19 cellular contexts compared by ENCODE assay signal in the genomic region with DNA sequence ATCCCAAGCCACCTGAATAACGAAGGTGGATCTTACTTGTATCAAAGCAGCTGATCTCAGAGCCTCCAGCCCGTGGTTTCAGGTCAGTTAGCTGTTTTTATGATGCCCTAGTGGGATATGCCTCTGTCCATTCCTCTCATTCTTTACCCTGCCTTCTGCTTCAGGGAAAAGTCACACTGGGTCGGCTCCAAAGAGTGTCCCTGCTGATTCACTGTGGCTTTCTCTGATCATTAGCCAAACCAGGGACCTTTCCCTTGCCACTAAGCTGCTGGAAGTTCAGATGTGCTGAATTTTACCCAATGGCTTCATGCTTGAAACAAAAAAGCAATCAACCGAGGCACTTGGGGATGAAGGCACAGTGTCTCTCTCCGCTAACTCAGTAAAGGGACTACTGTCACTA.
DNase-seq lines count a peak whose midpoint lies in the region; ATAC-seq, FAIRE-seq and TF ChIP-seq lines count a peak whose summit lies in the region.
"Had no signal": no experiment of that assay in that cellular context is flagged by ENCODE, and none has a peak within 500 bp of the region (broad histone marks: within the 10 kb centered on the region; RNA-seq: fewer than 3 reads in every experiment).

No MANE protein-coding gene starts in this region.

- no peak for ATAC-seq in HG03135 (IDR thresholded peaks at IDR 0.05; ENCODE audit: unreplicated experiment)
- ATAC-seq: GM23338, HCT116, PC-3 had no signal

- in situ Hi-C loops in Caki2 (cut with HindIII; ENCODE audit: low pct_unique_long_range_greater_than_20kb, low sequenced_read_pairs), result no loop called here

- no peaks in the 10 kb centered on the region for H3K9me3 ChIP-seq in WERI-Rb-1 (ENCODE audit: severe bottlenecking)
- H3K9me3 ChIP-seq: SJCRH30 had no signal

- no peaks in the 10 kb centered on the region for H3K36me3 ChIP-seq in bronchial epithelial cell (ENCODE audit: control insufficient read depth, insufficient read depth, low read length)
- H3K36me3 ChIP-seq in WERI-Rb-1, result no peaks in the 10 kb centered on the region
- H3K36me3 ChIP-seq: SJCRH30 had no signal

- H3K27ac ChIP-seq in WERI-Rb-1, result no peak overlapping the region
- H3K27ac ChIP-seq: SJCRH30 had no signal

- peak; percentile 41 for DNase-seq in Caki2 (ENCODE audit: low read depth)
- peak; percentile 77 for DNase-seq in M059J (ENCODE audit: low read depth)
- no peak for DNase-seq in bronchial epithelial cell (ENCODE audit: low read depth)
- peak; percentile 81 for DNase-seq in renal cortical epithelial cell (ENCODE audit: low read depth)
- DNase-seq in NCI-H446 (lab: John Stamatoyannopoulos, UW), result no peak
- DNase-seq in WERI-Rb-1, result no peak
- DNase-seq: Calu3; CD4-positive, alpha-beta memory T cell; NCI-H1105 treated with DMSO at 0.1 percent for 48 hours; NCI-H1694; NCI-H2107; NCI-H524; PC-3; SJCRH30 had no signal

- H3K4me3 ChIP-seq in bronchial epithelial cell (ENCODE audit: low read depth, low read length) (no peak overlapping the region), WERI-Rb-1 (ENCODE audit: low read depth, low read length) (no peak overlapping the region)
- H3K4me3 ChIP-seq: GM23338, SJCRH30 had no signal

- TF ChIP-seq CTCF in bronchial epithelial cell (IDR thresholded peaks at IDR 0.05; ENCODE audit: insufficient read depth, low read length, severe bottlenecking) (no peak), WERI-Rb-1 (IDR thresholded peaks at IDR 0.05; ENCODE audit: low read depth, low read length) (no peak)

- peak; percentile 7 for FAIRE-seq in bronchial epithelial cell (lab: Jason Lieb, UNC)
- FAIRE-seq: GM12891, GM19239 had no signal

- H3K27me3 ChIP-seq in bronchial epithelial cell (ENCODE audit: control insufficient read depth, insufficient read depth, low read length) (no peaks in the 10 kb centered on the region), WERI-Rb-1 (ENCODE audit: insufficient read depth, low read depth, severe bottlenecking) (no peaks in the 10 kb centered on the region)
- H3K27me3 ChIP-seq: SJCRH30 had no signal

Comparison
In these comparisons a context has a peak if more than half of its experiments do, and no peak if none do; other contexts are left out.
1. DNase-seq: peak in Caki2 (single experiment), M059J (single experiment) and renal cortical epithelial cell (single experiment); none in bronchial epithelial cell (single experiment), NCI-H446 (0 of 2) and WERI-Rb-1 (single experiment).